In genomic region chr22:19598054-19598855, GRCh38 we compare ENCODE assay signal across 1 cellular context.
A peak's percentile ranks its signal among the peaks of the same experiment; 100 is the strongest.
TF ChIP-seq lines count a peak whose summit lies in the region.

No MANE protein-coding gene starts in this region.

TF ChIP-seq in K562, 482 proteins besides CTCF, POLR2A, EP300 and RAD21 (continued from another document and continues in another):
- TF ChIP-seq RFX5 (IDR thresholded peaks at IDR 0.05; ENCODE audit: low read depth, low read length): no peak
- TF ChIP-seq UBTF (IDR thresholded peaks at IDR 0.05; ENCODE audit: borderline replicate concordance in 1 of 2, low read depth in 2 of 2, low read length in 2 of 2): no peak
- TF ChIP-seq MYBL2 (IDR thresholded peaks at IDR 0.05; ENCODE audit: low read depth): no peak
- TF ChIP-seq MYBL2 (CRISPR knock-in tag; IDR thresholded peaks at IDR 0.05; ENCODE audit: borderline replicate concordance): peak; percentile 9; the same call in 1 of the 2 replicates
- no peak for TF ChIP-seq KLF6 (CRISPR knock-in tag; IDR thresholded peaks at IDR 0.05; ENCODE audit: borderline replicate concordance)
- TF ChIP-seq ZNF592 (IDR thresholded peaks at IDR 0.05): no peak
- no peak for TF ChIP-seq ZBTB40 (IDR thresholded peaks at IDR 0.05)
- 0 out of 2 replicates have a peak, but pooled peaks have one; percentile 21 for TF ChIP-seq ZBTB40 (CRISPR knock-in tag; IDR thresholded peaks at IDR 0.05)
- TF ChIP-seq CXXC5 (CRISPR knock-in tag; IDR thresholded peaks at IDR 0.05): no peak
- TF ChIP-seq FOXK2 (conservative IDR thresholded peaks at IDR 0.05 in 1 of 2, IDR thresholded peaks at IDR 0.05 in 1 of 2; ENCODE audit: low read depth in 2 of 2): no peak
- TF ChIP-seq NR0B1 (IDR thresholded peaks at IDR 0.05; ENCODE audit: partially characterized antibody): no peak
- TF ChIP-seq HMG20A (CRISPR knock-in tag; conservative IDR thresholded peaks at IDR 0.05): no peak
- TF ChIP-seq SFPQ (IDR thresholded peaks at IDR 0.05; ENCODE audit: low read depth, low read length): no peak
- TF ChIP-seq FOXA3 (CRISPR knock-in tag; conservative IDR thresholded peaks at IDR 0.05 in 1 of 2, IDR thresholded peaks at IDR 0.05 in 1 of 2): 0 out of 4 replicates have a peak, but pooled peaks of 1 of the 2 experiments have one; percentile 33
- TF ChIP-seq HSF4 (CRISPR knock-in tag; IDR thresholded peaks at IDR 0.05; ENCODE audit: borderline replicate concordance): no peak
- no peak for TF ChIP-seq BHLHE40 (IDR thresholded peaks at IDR 0.05; ENCODE audit: low read length)
- TF ChIP-seq RREB1 (CRISPR knock-in tag; IDR thresholded peaks at IDR 0.05): no peak
- 0 out of 2 replicates have a peak, but pooled peaks have one; percentile 50 for TF ChIP-seq ZNF263 (CRISPR knock-in tag; IDR thresholded peaks at IDR 0.05; ENCODE audit: borderline replicate concordance)
- TF ChIP-seq E2F5 (CRISPR knock-in tag; IDR thresholded peaks at IDR 0.05): peak; percentile 74; the same call in 1 of the 2 replicates
- TF ChIP-seq TFAP4 (CRISPR knock-in tag; IDR thresholded peaks at IDR 0.05; ENCODE audit: borderline replicate concordance): peak; percentile 35; the same call in 1 of the 2 replicates
- no peak for TF ChIP-seq ZNF696 (CRISPR knock-in tag; conservative IDR thresholded peaks at IDR 0.05)
